ENCODE assay signal across 26 cellular contexts in genomic region chr6:132526461-132526860, GRCh38. TPM values are rescaled to one million over a fixed set of nuclear protein-coding genes. Genes with fewer than 3 reads are reported as not detected.
"Had no signal": no experiment of that assay in that cellular context is flagged by ENCODE, and none has a peak within 500 bp of the region (broad histone marks: within the 10 kb centered on the region; RNA-seq: fewer than 3 reads in every experiment).

No MANE protein-coding gene starts in this region.

- H3K9me3 ChIP-seq: esophagus muscularis mucosa, gastrocnemius medialis, right atrium auricular region, sigmoid colon, testis, tibial nerve, upper lobe of right lung, vagina had no signal

- H3K36me3 ChIP-seq: esophagus muscularis mucosa, gastrocnemius medialis, right atrium auricular region, sigmoid colon, tibial nerve, upper lobe of right lung, vagina had no signal

- H3K4me3 Mint-ChIP-seq: dendritic cell treated with granulocyte-macrophage colony-stimulating factor and Interleukin-4, amounts not matched to agents 40 ng/mL and 50 ng/mL, for 4 days; effector memory CD8-positive, alpha-beta T cell; naive B cell; nephron progenitor cell; stimulated activated naive B cell treated with anti-CD40 and anti-IgM and Interleukin-4, amounts not matched to agents 10 μg/mL and 1 μg/mL and 100 μg/mL, for 72 hours; stimulated activated naive CD8-positive, alpha-beta T cell treated with anti-CD3 and anti-CD28 coated beads, Interleukin-15, amount 100 ng/mL, for 72 hours had no signal

- H3K27ac ChIP-seq: epithelial cell of prostate, esophagus muscularis mucosa, gastrocnemius medialis, right atrium auricular region, sigmoid colon, skin epidermis, testis, upper lobe of right lung, vagina had no signal

- H3K27me3 Mint-ChIP-seq: naive B cell had no signal

- DNase-seq: effector memory CD8-positive, alpha-beta T cell; gastrocnemius medialis; kidney; left colon; left ventricle myocardium superior; naive B cell; nephron progenitor cell; posterior cingulate gyrus; sigmoid colon; stimulated activated CD4-positive, alpha-beta T cell treated with anti-CD3 and anti-CD28 coated beads, Interleukin-2, amount 100 ng/mL, for 24 hours; stimulated activated CD4-positive, alpha-beta T cell treated with anti-CD3 and anti-CD28 coated beads, Interleukin-4, amount 100 ng/mL, for 4 hours; stimulated activated naive B cell treated with anti-CD40 and anti-IgM and Interleukin-4, amounts not matched to agents 10 μg/mL and 1 μg/mL and 100 μg/mL, for 72 hours; stimulated activated naive CD8-positive, alpha-beta T cell treated with anti-CD3 and anti-CD28 coated beads, Interleukin-15, amount 100 ng/mL, for 72 hours; testis; upper lobe of right lung had no signal

- ATAC-seq: effector memory CD8-positive, alpha-beta T cell; gastrocnemius medialis; left colon; left ventricle myocardium superior; stimulated activated naive B cell treated with anti-CD40 and anti-IgM and Interleukin-4, amounts not matched to agents 10 μg/mL and 1 μg/mL and 100 μg/mL, for 72 hours; stimulated activated naive CD8-positive, alpha-beta T cell treated with anti-CD3 and anti-CD28 coated beads, Interleukin-15, amount 100 ng/mL, for 72 hours; upper lobe of right lung had no signal

- H3K9me3 Mint-ChIP-seq: dendritic cell treated with granulocyte-macrophage colony-stimulating factor and Interleukin-4, amounts not matched to agents 40 ng/mL and 50 ng/mL, for 4 days; effector memory CD8-positive, alpha-beta T cell; stimulated activated naive B cell treated with anti-CD40 and anti-IgM and Interleukin-4, amounts not matched to agents 10 μg/mL and 1 μg/mL and 100 μg/mL, for 72 hours; stimulated activated naive CD8-positive, alpha-beta T cell treated with anti-CD3 and anti-CD28 coated beads, Interleukin-15, amount 100 ng/mL, for 72 hours had no signal

- H3K27me3 ChIP-seq: esophagus muscularis mucosa, gastrocnemius medialis, right atrium auricular region, sigmoid colon, testis, tibial nerve, vagina had no signal

- FAIRE-seq: kidney had no signal

- H3K27ac Mint-ChIP-seq: dendritic cell treated with granulocyte-macrophage colony-stimulating factor and Interleukin-4, amounts not matched to agents 40 ng/mL and 50 ng/mL, for 4 days; effector memory CD8-positive, alpha-beta T cell; nephron progenitor cell; stimulated activated naive B cell treated with anti-CD40 and anti-IgM and Interleukin-4, amounts not matched to agents 10 μg/mL and 1 μg/mL and 100 μg/mL, for 72 hours; stimulated activated naive CD8-positive, alpha-beta T cell treated with anti-CD3 and anti-CD28 coated beads, Interleukin-15, amount 100 ng/mL, for 72 hours had no signal

- H3K4me3 ChIP-seq: esophagus muscularis mucosa, gastrocnemius medialis, lung, right atrium auricular region, sigmoid colon, skin epidermis, testis, tibial nerve, upper lobe of right lung, vagina had no signal

- H3K36me3 Mint-ChIP-seq: naive B cell; stimulated activated naive B cell treated with anti-CD40 and anti-IgM and Interleukin-4, amounts not matched to agents 10 μg/mL and 1 μg/mL and 100 μg/mL, for 72 hours had no signal

- H3K4me1 Mint-ChIP-seq: stimulated activated naive CD8-positive, alpha-beta T cell treated with anti-CD3 and anti-CD28 coated beads, Interleukin-15, amount 100 ng/mL, for 72 hours had no signal

- H3K4me1 ChIP-seq: gastrocnemius medialis, right atrium auricular region, sigmoid colon, testis, upper lobe of right lung, vagina had no signal

RNA-seq across cellular contexts. Expression of gene TAAR9, which starts 11.6 kb away (rescaled TPM):
- total RNA-seq: esophagus muscularis mucosa, fibroblast of villous mesenchyme, gastrocnemius medialis, kidney, left colon, left ventricle myocardium superior, lung, osteocyte, right atrium auricular region, sigmoid colon, subcutaneous adipose tissue, tibial nerve, upper lobe of right lung, vagina had no signal
- polyA plus RNA-seq: lung, sigmoid colon had no signal

RNA-seq across cellular contexts. Expression of gene TAAR8, which starts 26.0 kb away (rescaled TPM):
- total RNA-seq: esophagus muscularis mucosa, fibroblast of villous mesenchyme, gastrocnemius medialis, kidney, left colon, left ventricle myocardium superior, lung, osteocyte, right atrium auricular region, sigmoid colon, subcutaneous adipose tissue, testis, tibial nerve, upper lobe of right lung, vagina had no signal
- polyA plus RNA-seq: lung, sigmoid colon had no signal

RNA-seq across cellular contexts. Expression of gene TAAR6, which starts 43.7 kb away (rescaled TPM):
- total RNA-seq: esophagus muscularis mucosa, fibroblast of villous mesenchyme, gastrocnemius medialis, kidney, left colon, left ventricle myocardium superior, lung, osteocyte, right atrium auricular region, sigmoid colon, subcutaneous adipose tissue, testis, tibial nerve, upper lobe of right lung, vagina had no signal
- polyA plus RNA-seq: lung, sigmoid colon had no signal
